23 cellular contexts compared by ENCODE assay signal in genomic region chr4:109721033-109721432, GRCh38. TPM values are rescaled to one million over a fixed set of nuclear protein-coding genes. Genes with fewer than 3 reads are reported as not detected.
DNase-seq lines count a peak whose midpoint lies in the region; ATAC-seq, FAIRE-seq and TF ChIP-seq lines count a peak whose summit lies in the region.
"Had no signal": no experiment of that assay in that cellular context is flagged by ENCODE, and none has a peak within 500 bp of the region (broad histone marks: within the 10 kb centered on the region; RNA-seq: fewer than 3 reads in every experiment).

No MANE protein-coding gene starts in this region.

- H3K9me3 ChIP-seq in GM23248 (ENCODE audit: low read depth) (no peaks in the 10 kb centered on the region), MG63 (no peaks in the 10 kb centered on the region), trophoblast cell (ENCODE audit: insufficient read depth, low read depth, low read length) (no peaks in the 10 kb centered on the region)
- H3K9me3 ChIP-seq: esophagus squamous epithelium, upper lobe of left lung had no signal

- H3K9me3 Mint-ChIP-seq in activated T-cell treated with anti-CD3 and anti-CD28 coated beads, Interleukin-2, amount 50 U/mL, for 24 hours: no peaks in the 10 kb centered on the region
- H3K9me3 Mint-ChIP-seq: central memory CD8-positive, alpha-beta T cell; neural progenitor cell had no signal

- H3K36me3 Mint-ChIP-seq in activated T-cell treated with anti-CD3 and anti-CD28 coated beads, Interleukin-2, amount 50 U/mL, for 24 hours (ENCODE audit: low read depth): peaks cover 34% of the 10 kb centered on the region

- H3K36me3 ChIP-seq in GM23248 (ENCODE audit: low read depth): no peaks in the 10 kb centered on the region
- H3K36me3 ChIP-seq in MG63: no peaks in the 10 kb centered on the region
- peaks cover 2% of the 10 kb centered on the region for H3K36me3 ChIP-seq in bronchial epithelial cell (ENCODE audit: control insufficient read depth, insufficient read depth, low read length)
- H3K36me3 ChIP-seq in trophoblast cell (ENCODE audit: control insufficient read depth in 1 of 2, insufficient read depth in 2 of 2, low read length in 2 of 2): no peaks in the 10 kb centered on the region
- H3K36me3 ChIP-seq: neural progenitor cell had no signal

- no peaks in the 10 kb centered on the region for H3F3A ChIP-seq in GM23248 (ENCODE audit: insufficient read depth)

- H3K27me3 ChIP-seq in GM23248 (replicated peaks; ENCODE audit: insufficient read depth) (no peaks in the 10 kb centered on the region), MG63 (no peaks in the 10 kb centered on the region), bronchial epithelial cell (ENCODE audit: control insufficient read depth, insufficient read depth, low read length) (no peaks in the 10 kb centered on the region), trophoblast cell (ENCODE audit: insufficient read depth, low read length) (no peaks in the 10 kb centered on the region)
- H3K27me3 ChIP-seq: esophagus squamous epithelium, neural progenitor cell, upper lobe of left lung had no signal

- H3K4me1 ChIP-seq in GM23248 (ENCODE audit: insufficient read depth): no peaks in the 10 kb centered on the region
- H3K4me1 ChIP-seq in trophoblast cell (ENCODE audit: control insufficient read depth in 1 of 2, insufficient read depth in 2 of 2, low read length in 2 of 2): no peaks in the 10 kb centered on the region
- H3K4me1 ChIP-seq: esophagus squamous epithelium, neural progenitor cell, upper lobe of left lung had no signal

- H3K4me2 ChIP-seq in GM23248 (ENCODE audit: unreplicated experiment): no peak overlapping the region
- H3K4me2 ChIP-seq in trophoblast cell (ENCODE audit: low read length): no peak overlapping the region
- H3K4me2 ChIP-seq: neural progenitor cell had no signal

- no peak overlapping the region for H2AK5ac ChIP-seq in trophoblast cell (ENCODE audit: low read length)

- intact Hi-C loops in Right ventricle myocardium inferior (cut with DNase I): no loop called here

- H2BK12ac ChIP-seq in trophoblast cell (ENCODE audit: low read length): no peak overlapping the region

- peaks cover 12% of the 10 kb centered on the region for H3K4me1 Mint-ChIP-seq in activated T-cell treated with anti-CD3 and anti-CD28 coated beads, Interleukin-2, amount 50 U/mL, for 24 hours (ENCODE audit: low read depth)
- H3K4me1 Mint-ChIP-seq: neural progenitor cell, WTC11 had no signal

- FAIRE-seq in bronchial epithelial cell (lab: Jason Lieb, UNC): no peak
- FAIRE-seq: HepG2 had no signal

- no peak overlapping the region for H2BK5ac ChIP-seq in trophoblast cell (ENCODE audit: low read depth, low read length, poor library complexity)

- no peak overlapping the region for H4K91ac ChIP-seq in trophoblast cell (ENCODE audit: low read depth, low read length)

- no peaks in the 10 kb centered on the region for H3K79me1 ChIP-seq in trophoblast cell (ENCODE audit: low read length)

- H3K79me2 ChIP-seq in GM23248 (ENCODE audit: insufficient read depth) (peaks cover 26% of the 10 kb centered on the region), trophoblast cell (ENCODE audit: control insufficient read depth, insufficient read depth, low read length, poor library complexity) (no peaks in the 10 kb centered on the region)

- H3K27ac Mint-ChIP-seq in activated T-cell treated with anti-CD3 and anti-CD28 coated beads, Interleukin-2, amount 50 U/mL, for 24 hours: no peak overlapping the region
- H3K27ac Mint-ChIP-seq: B cell; T-helper 2 cell treated with Interferon-gamma antibody and Interleukin-4, amounts not matched to agents 5 μg/mL and 100 μg/mL, for 36 hours had no signal

- TF ChIP-seq CTCF in bronchial epithelial cell (IDR thresholded peaks at IDR 0.05; ENCODE audit: insufficient read depth, low read length, severe bottlenecking): no peak

- no peak overlapping the region for H3K18ac ChIP-seq in trophoblast cell (ENCODE audit: low read length)

- peak; percentile 30 for DNase-seq in GM23248
- peak; percentile 5 for DNase-seq in MG63
- peak; percentile 58 for DNase-seq in bronchial epithelial cell (ENCODE audit: low read depth)
- DNase-seq in trophoblast cell: peak; percentile 64 to 78
- no peak for DNase-seq in Right ventricle myocardium inferior (ENCODE audit: missing footprints)
- no peak for DNase-seq in activated T-cell treated with anti-CD3 and anti-CD28 coated beads, Interleukin-2, amount 50 U/mL, for 24 hours
- DNase-seq: activated CD4-positive, alpha-beta T cell treated with anti-CD3 and anti-CD28 coated beads, Interleukin-2, amount 50 U/mL, for 48 hours; activated gamma-delta T cell treated with Interleukin-2 at 50 U/mL for 16 hours; amygdala; DMS79 treated with DMSO at 0.1 percent for 48 hours; esophagus squamous epithelium; MM.1S; NCI-H146; NCI-H774; upper lobe of left lung had no signal

- WGBS in GM23248 (ENCODE audit: low coverage in 1 of 2, low lambda C conversion rate in 2 of 2, missing lambda C conversion rate in 2 of 2), 2 experiments: 84 to 88% methylated on average over 6 to 7 of the region's 7 CpGs
- WGBS in trophoblast cell (ENCODE audit: extremely low coverage, insufficient coverage, insufficient read length): no CpG with 5 or more reads among the region's 7 CpGs

- no peak overlapping the region for H4K8ac ChIP-seq in trophoblast cell (ENCODE audit: low read depth, low read length)

- H3K4me3 Mint-ChIP-seq in activated T-cell treated with anti-CD3 and anti-CD28 coated beads, Interleukin-2, amount 50 U/mL, for 24 hours: no peak overlapping the region
- H3K4me3 Mint-ChIP-seq: B cell; central memory CD8-positive, alpha-beta T cell; neural progenitor cell; T-helper 2 cell treated with Interferon-gamma antibody and Interleukin-4, amounts not matched to agents 5 μg/mL and 100 μg/mL, for 36 hours; WTC11 had no signal

- H3K27ac ChIP-seq in GM23248 (no peak overlapping the region), trophoblast cell (ENCODE audit: low read depth, low read length) (no peak overlapping the region)
- H3K27ac ChIP-seq: esophagus squamous epithelium, neural progenitor cell, upper lobe of left lung had no signal

- no peaks in the 10 kb centered on the region for H3K9me2 ChIP-seq in GM23248 (ENCODE audit: insufficient read depth)

- H3K14ac ChIP-seq in trophoblast cell (ENCODE audit: low read length): no peak overlapping the region

- in situ Hi-C loops in GM23248 (cut with MboI): no loop called here

- H4K20me1 ChIP-seq in GM23248 (ENCODE audit: insufficient read depth): no peaks in the 10 kb centered on the region

- ATAC-seq in HG02970 (IDR thresholded peaks at IDR 0.05; ENCODE audit: low FRiP score, unreplicated experiment): no peak
- no peak for ATAC-seq in Right ventricle myocardium inferior
- ATAC-seq: HepG2, left lobe of liver, WTC11 had no signal

- no peak overlapping the region for H4K12ac ChIP-seq in trophoblast cell (ENCODE audit: low read depth, low read length)

- H3K23ac ChIP-seq in trophoblast cell (ENCODE audit: low read length): no peak overlapping the region

- H3K27me3 Mint-ChIP-seq in activated T-cell treated with anti-CD3 and anti-CD28 coated beads, Interleukin-2, amount 50 U/mL, for 24 hours: no peaks in the 10 kb centered on the region
- H3K27me3 Mint-ChIP-seq: B cell; central memory CD8-positive, alpha-beta T cell had no signal

- H2AFZ ChIP-seq in GM23248: no peak overlapping the region
- H2AFZ ChIP-seq in trophoblast cell (ENCODE audit: insufficient read depth, low read length, poor library complexity): no peak overlapping the region
- H2AFZ ChIP-seq: neural progenitor cell had no signal

- no peak overlapping the region for H3K4me3 ChIP-seq in GM23248
- H3K4me3 ChIP-seq in MG63: no peak overlapping the region
- no peak overlapping the region for H3K4me3 ChIP-seq in bronchial epithelial cell (ENCODE audit: low read depth, low read length)
- H3K4me3 ChIP-seq in trophoblast cell (ENCODE audit: low read depth, low read length): no peak overlapping the region
- H3K4me3 ChIP-seq: esophagus squamous epithelium, neural progenitor cell, upper lobe of left lung had no signal

- H2BK120ac ChIP-seq in trophoblast cell (ENCODE audit: insufficient read depth, low read length, poor library complexity): no peak overlapping the region

- H3K9ac ChIP-seq in GM23248 (no peak overlapping the region), trophoblast cell (ENCODE audit: low read length) (no peak overlapping the region)
- H3K9ac ChIP-seq: neural progenitor cell had no signal

- H3K4ac ChIP-seq in trophoblast cell (ENCODE audit: low read depth, low read length): no peak overlapping the region

RNA-seq across cellular contexts. Expression of gene PLA2G12A, which starts 8.8 kb away (rescaled TPM):
- total RNA-seq in GM23248 (2014; rRNA removed; shearing (Covaris generic)): 11.4 and 14.4 TPM in 2 replicates
- polyA plus RNA-seq in GM23248 (2016; fragmentation: Nextera tagmentation; extraction: Ambion mirVana): 41.5 and 44.8 TPM in 2 replicates
- 10.9 and 11.0 TPM in 2 replicates for total RNA-seq in MG63 (2014; rRNA removed; shearing (Covaris generic); ENCODE audit: low replicate concordance)
- total RNA-seq in bronchial epithelial cell (52.1 and 54.0 TPM in 2 replicates), Right ventricle myocardium inferior (64.8 TPM)
- 29.0 and 33.8 TPM in 2 replicates for polyA plus RNA-seq in trophoblast cell (2013)

RNA-seq across cellular contexts. Expression of gene CASP6, which starts 17.8 kb away (rescaled TPM):
- total RNA-seq in GM23248 (2014; rRNA removed; shearing (Covaris generic)): 15.4 and 15.8 TPM in 2 replicates
- polyA plus RNA-seq in GM23248 (2016; fragmentation: Nextera tagmentation; extraction: Ambion mirVana): 18.5 and 27.3 TPM in 2 replicates
- 16.1 and 22.7 TPM in 2 replicates for total RNA-seq in MG63 (2014; rRNA removed; shearing (Covaris generic); ENCODE audit: low replicate concordance)
- 27.7 and 54.0 TPM in 2 replicates for total RNA-seq in bronchial epithelial cell
- 26.5 and 27.4 TPM in 2 replicates for polyA plus RNA-seq in trophoblast cell (2013)
- total RNA-seq in Right ventricle myocardium inferior: 8.9 TPM

Comparison
In these comparisons a context has a peak if more than half of its experiments do, and no peak if none do; other contexts are left out.
1. DNase-seq: peak in GM23248 (single experiment), MG63 (single experiment), bronchial epithelial cell (single experiment) and trophoblast cell (2 of 2); none in Right ventricle myocardium inferior (single experiment) and activated T-cell treated with anti-CD3 and anti-CD28 coated beads, Interleukin-2, amount 50 U/mL, for 24 hours (single experiment).